27 cellular contexts compared by ENCODE assay signal in the genomic region with DNA sequence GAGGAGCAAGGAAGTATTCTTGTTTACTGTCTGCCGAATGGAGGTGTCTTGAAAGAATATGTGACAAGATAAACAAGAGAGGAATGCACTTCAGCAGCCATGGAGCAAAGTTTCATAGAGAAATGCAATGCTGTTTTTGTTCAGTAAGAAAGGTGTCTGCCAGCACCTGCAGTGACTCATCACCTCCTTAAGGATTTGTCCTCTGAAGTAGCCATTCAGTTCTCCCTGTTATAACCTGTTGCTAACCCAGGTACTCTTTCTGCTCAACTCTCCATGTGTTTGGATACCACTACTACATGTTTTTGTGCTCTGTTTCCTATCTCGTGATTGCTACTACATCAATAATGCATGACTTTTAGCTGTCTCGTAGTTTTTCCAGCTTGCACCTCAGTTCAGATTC.
"Had no signal": no experiment of that assay in that cellular context is flagged by ENCODE, and none has a peak within 500 bp of the region (broad histone marks: within the 10 kb centered on the region; RNA-seq: fewer than 3 reads in every experiment).

No MANE protein-coding gene starts in this region.

- H3K9me3 Mint-ChIP-seq: activated CD4-positive, alpha-beta memory T cell treated with anti-CD3 and anti-CD28 coated beads, Interleukin-2, amount 10 ng/mL, durations not matched to agents 7 days and 5 days; activated naive CD4-positive, alpha-beta T cell treated with anti-CD3 and anti-CD28 coated beads, Interleukin-2, amount 10 ng/mL, durations not matched to agents 7 days and 5 days had no signal

- H3K9me2 ChIP-seq: SK-N-SH had no signal

- H3K4me3 ChIP-seq: colonic mucosa, SJCRH30 had no signal

- H3K36me3 Mint-ChIP-seq: activated naive CD4-positive, alpha-beta T cell treated with anti-CD3 and anti-CD28 coated beads, Interleukin-2, amount 10 ng/mL, durations not matched to agents 7 days and 5 days; activated naive CD8-positive, alpha-beta T cell treated with anti-CD3 and anti-CD28 coated beads for 36 hours had no signal

- DNase-seq: activated CD4-positive, alpha-beta memory T cell treated with anti-CD3 and anti-CD28 coated beads, Interleukin-2, amount 10 ng/mL, durations not matched to agents 7 days and 5 days; activated CD4-positive, alpha-beta T cell treated with anti-CD3 and anti-CD28 coated beads for 36 hours; activated CD4-positive, alpha-beta T cell treated with anti-CD3 and anti-CD28 coated beads, Interleukin-2, amount 50 U/mL, for 1 hour; activated gamma-delta T cell; activated naive CD4-positive, alpha-beta T cell treated with anti-CD3 and anti-CD28 coated beads, Interleukin-2, amount 10 ng/mL, durations not matched to agents 7 days and 5 days; activated naive CD8-positive, alpha-beta T cell treated with anti-CD3 and anti-CD28 coated beads for 36 hours; activated T-cell treated with anti-CD3 and anti-CD28 coated beads for 4 hours; activated T-cell treated with anti-CD3 and anti-CD28 coated beads, Interleukin-2, amount 50 U/mL, for 48 hours; brain microvascular endothelial cell; caudate nucleus; colonic mucosa; Karpas-422; NCI-H1105 treated with DMSO at 0.1 percent for 48 hours; NCI-H1436 treated with DMSO at 0.1 percent for 48 hours; NCI-H187; NCI-H2081; NCI-H2171; NCI-H2227 treated with DMSO at 0.1 percent for 48 hours; NCI-H526; NCI-H82; NK-92 treated with Interleukin-12 subunit alpha and Interleukin-12 subunit beta, amount 100 ng/mL, for 24 hours; Right ventricle myocardium superior; SJCRH30; SK-N-SH; T-helper 1 cell; WERI-Rb-1 had no signal

- H3K9me3 ChIP-seq: colonic mucosa, SJCRH30, SK-N-SH had no signal

- ATAC-seq: activated CD4-positive, alpha-beta T cell treated with anti-CD3 and anti-CD28 coated beads for 36 hours; activated T-helper 17 cell treated with anti-CD3 and anti-CD28 coated beads, Interleukin-2, amount 50 U/mL, for 72 hours had no signal

- H3K27me3 Mint-ChIP-seq: activated CD4-positive, alpha-beta memory T cell treated with anti-CD3 and anti-CD28 coated beads, Interleukin-2, amount 10 ng/mL, durations not matched to agents 7 days and 5 days; activated CD4-positive, alpha-beta T cell treated with anti-CD3 and anti-CD28 coated beads for 36 hours; activated naive CD4-positive, alpha-beta T cell treated with anti-CD3 and anti-CD28 coated beads, Interleukin-2, amount 10 ng/mL, durations not matched to agents 7 days and 5 days; activated naive CD8-positive, alpha-beta T cell treated with anti-CD3 and anti-CD28 coated beads for 36 hours; activated T-helper 17 cell treated with anti-CD3 and anti-CD28 coated beads, Interleukin-2, amount 50 U/mL, for 72 hours had no signal

- H3K27ac Mint-ChIP-seq: activated CD4-positive, alpha-beta memory T cell treated with anti-CD3 and anti-CD28 coated beads, Interleukin-2, amount 10 ng/mL, durations not matched to agents 7 days and 5 days; activated CD4-positive, alpha-beta T cell treated with anti-CD3 and anti-CD28 coated beads for 36 hours; activated naive CD4-positive, alpha-beta T cell treated with anti-CD3 and anti-CD28 coated beads, Interleukin-2, amount 10 ng/mL, durations not matched to agents 7 days and 5 days; activated naive CD8-positive, alpha-beta T cell treated with anti-CD3 and anti-CD28 coated beads for 36 hours; activated T-helper 17 cell treated with anti-CD3 and anti-CD28 coated beads, Interleukin-2, amount 50 U/mL, for 72 hours had no signal

- H3K4me3 Mint-ChIP-seq: activated CD4-positive, alpha-beta memory T cell treated with anti-CD3 and anti-CD28 coated beads, Interleukin-2, amount 10 ng/mL, durations not matched to agents 7 days and 5 days; activated CD4-positive, alpha-beta T cell treated with anti-CD3 and anti-CD28 coated beads for 36 hours; activated naive CD4-positive, alpha-beta T cell treated with anti-CD3 and anti-CD28 coated beads, Interleukin-2, amount 10 ng/mL, durations not matched to agents 7 days and 5 days; activated naive CD8-positive, alpha-beta T cell treated with anti-CD3 and anti-CD28 coated beads for 36 hours; activated T-helper 17 cell treated with anti-CD3 and anti-CD28 coated beads, Interleukin-2, amount 50 U/mL, for 72 hours had no signal

- H3K4me2 ChIP-seq: SK-N-SH had no signal

- H3K27ac ChIP-seq: brain microvascular endothelial cell, colonic mucosa, SJCRH30, WERI-Rb-1 had no signal

- H3K4me1 Mint-ChIP-seq: activated CD4-positive, alpha-beta memory T cell treated with anti-CD3 and anti-CD28 coated beads, Interleukin-2, amount 10 ng/mL, durations not matched to agents 7 days and 5 days; activated CD4-positive, alpha-beta T cell treated with anti-CD3 and anti-CD28 coated beads for 36 hours; activated naive CD4-positive, alpha-beta T cell treated with anti-CD3 and anti-CD28 coated beads, Interleukin-2, amount 10 ng/mL, durations not matched to agents 7 days and 5 days; activated naive CD8-positive, alpha-beta T cell treated with anti-CD3 and anti-CD28 coated beads for 36 hours; activated T-helper 17 cell treated with anti-CD3 and anti-CD28 coated beads, Interleukin-2, amount 50 U/mL, for 72 hours had no signal

- H3K27me3 ChIP-seq: brain microvascular endothelial cell, colonic mucosa, SJCRH30 had no signal

- H3K4me1 ChIP-seq: colonic mucosa, SJCRH30 had no signal

- H3K36me3 ChIP-seq: brain microvascular endothelial cell, colonic mucosa, SJCRH30, WERI-Rb-1 had no signal
